ENCODE assay signal across 26 cellular contexts in genomic region chr4:886244-886643, GRCh38. TPM values are rescaled to one million over a fixed set of nuclear protein-coding genes. Genes with fewer than 3 reads are reported as not detected.
DNase-seq lines count a peak whose midpoint lies in the region; ATAC-seq and TF ChIP-seq lines count a peak whose summit lies in the region.
"Had no signal": no experiment of that assay in that cellular context is flagged by ENCODE, and none has a peak within 500 bp of the region (broad histone marks: within the 10 kb centered on the region; RNA-seq: fewer than 3 reads in every experiment).

No MANE protein-coding gene starts in this region.

- no peak overlapping the region for H3K27ac Mint-ChIP-seq in CD4-positive, alpha-beta T cell
- H3K27ac Mint-ChIP-seq: B cell, HFFc6 had no signal

- H3K9me3 Mint-ChIP-seq in CD4-positive, alpha-beta T cell, result no peaks in the 10 kb centered on the region
- H3K9me3 Mint-ChIP-seq: CD8-positive, alpha-beta memory T cell; HFFc6 had no signal

- no peak for TF ChIP-seq CTCF in CD4-positive, alpha-beta T cell (IDR thresholded peaks at IDR 0.05)

- H3K36me3 ChIP-seq in iPS-15b (ENCODE audit: control insufficient read depth, insufficient read depth, low read length), result peaks cover 59% of the 10 kb centered on the region

- no peaks in the 10 kb centered on the region for H3K4me1 ChIP-seq in iPS-15b (ENCODE audit: control insufficient read depth, insufficient read depth, low read length)

- no peak overlapping the region for H3K4me3 Mint-ChIP-seq in CD4-positive, alpha-beta T cell
- H3K4me3 Mint-ChIP-seq: B cell, GM23338, H9, HFFc6 had no signal

- POLR2A ChIA-PET in CD4-positive, alpha-beta T cell (lab: Charles Lee), result no interaction called here

- peaks cover 48% of the 10 kb centered on the region for H3K36me3 Mint-ChIP-seq in CD4-positive, alpha-beta T cell (ENCODE audit: low read depth)

- H3K4me1 Mint-ChIP-seq in CD4-positive, alpha-beta T cell (ENCODE audit: low read depth), result no peaks in the 10 kb centered on the region
- H3K4me1 Mint-ChIP-seq: B cell; CD8-positive, alpha-beta memory T cell; GM23338; H9 had no signal

- peak; percentile 58 for ATAC-seq in left ventricle myocardium superior
- no peak for ATAC-seq in left cardiac atrium
- ATAC-seq in CD4-positive, alpha-beta T cell (ENCODE audit: poor library complexity), result no peak
- ATAC-seq: GM23338 had no signal

- DNase-seq in NCI-H2171 treated with DMSO at 0.1 percent for 48 hours (lab: John Stamatoyannopoulos, UW), result peak; percentile 34
- no peak for DNase-seq in NCI-H2171 (lab: John Stamatoyannopoulos, UW)
- DNase-seq in left ventricle myocardium superior, result peak; percentile 46
- DNase-seq in left cardiac atrium, result no peak
- no peak for DNase-seq in GM03348 (ENCODE audit: low spot score)
- no peak for DNase-seq in T-helper 2 cell
- no peak for DNase-seq in CD4-positive, alpha-beta T cell
- DNase-seq: CD8-positive, alpha-beta memory T cell; DMS153; H9; HFFc6; IMR-90; KG1; MM.1S; NCI-H2029; NCI-H226; NCI-H510A; NCI-H69; RPMI8226; SIG-M5 had no signal

- H3K27me3 ChIP-seq in iPS-15b (ENCODE audit: control insufficient read depth, insufficient read depth, low read length), result no peaks in the 10 kb centered on the region
- no peaks in the 10 kb centered on the region for H3K27me3 ChIP-seq in CD4-positive, alpha-beta T cell (ENCODE audit: control insufficient read depth, insufficient read depth, low read length)

- no peak overlapping the region for H3K4me3 ChIP-seq in iPS-15b (ENCODE audit: low read depth, low read length)
- H3K4me3 ChIP-seq: GM23338, SK-N-MC had no signal

- peak overlapping the region; percentile 5 for H3K9ac ChIP-seq in iPS-15b (ENCODE audit: low read depth, low read length)

- CTCF ChIA-PET in CD4-positive, alpha-beta T cell (lab: Charles Lee), result no interaction called here

- no peaks in the 10 kb centered on the region for H3K27me3 Mint-ChIP-seq in CD4-positive, alpha-beta T cell
- H3K27me3 Mint-ChIP-seq: B cell; CD8-positive, alpha-beta memory T cell had no signal

- no peak overlapping the region for H3K27ac ChIP-seq in CD4-positive, alpha-beta T cell (ENCODE audit: low read depth, low read length)
- H3K27ac ChIP-seq: 22Rv1, C4-2B, SK-N-MC had no signal

- H3K9me3 ChIP-seq in iPS-15b (ENCODE audit: control insufficient read depth, insufficient read depth, low read length), result no peaks in the 10 kb centered on the region
- no peaks in the 10 kb centered on the region for H3K9me3 ChIP-seq in CD4-positive, alpha-beta T cell (ENCODE audit: control insufficient read depth, low read length)

- intact Hi-C loops in left ventricle myocardium superior (cut with micrococcal nuclease), result no loop called here
- intact Hi-C loops in left cardiac atrium (cut with DNase I), result no loop called here
- intact Hi-C loops in CD4-positive, alpha-beta T cell (cut with DNase I, micrococcal nuclease), result no loop called here

RNA-seq across cellular contexts. Expression of gene GAK, which starts 45.9 kb away (rescaled TPM):
- 29.7 TPM for total RNA-seq in left ventricle myocardium superior
- 10 to 100 TPM; 38.1 to 43.2 TPM for total RNA-seq in left cardiac atrium
- 100 to 1,000 TPM; 130 to 131 TPM for total RNA-seq in CD4-positive, alpha-beta T cell

RNA-seq across cellular contexts. Expression of gene TMEM175, which starts 46.0 kb away (rescaled TPM):
- 19.8 TPM for total RNA-seq in left ventricle myocardium superior
- 10 to 100 TPM; 17.9 to 20.7 TPM for total RNA-seq in left cardiac atrium
- total RNA-seq in CD4-positive, alpha-beta T cell, result 10 to 100 TPM; 51.3 to 57.7 TPM

Comparison
In these comparisons a context has a peak if more than half of its experiments do, and no peak if none do; other contexts are left out.
1. DNase-seq: peak in NCI-H2171 treated with DMSO at 0.1 percent for 48 hours (single experiment) and left ventricle myocardium superior (single experiment); none in NCI-H2171 (single experiment), left cardiac atrium (single experiment), GM03348 (single experiment), T-helper 2 cell (0 of 5) and CD4-positive, alpha-beta T cell (0 of 10).